ENCODE assay signal across 18 cellular contexts in the genomic region with DNA sequence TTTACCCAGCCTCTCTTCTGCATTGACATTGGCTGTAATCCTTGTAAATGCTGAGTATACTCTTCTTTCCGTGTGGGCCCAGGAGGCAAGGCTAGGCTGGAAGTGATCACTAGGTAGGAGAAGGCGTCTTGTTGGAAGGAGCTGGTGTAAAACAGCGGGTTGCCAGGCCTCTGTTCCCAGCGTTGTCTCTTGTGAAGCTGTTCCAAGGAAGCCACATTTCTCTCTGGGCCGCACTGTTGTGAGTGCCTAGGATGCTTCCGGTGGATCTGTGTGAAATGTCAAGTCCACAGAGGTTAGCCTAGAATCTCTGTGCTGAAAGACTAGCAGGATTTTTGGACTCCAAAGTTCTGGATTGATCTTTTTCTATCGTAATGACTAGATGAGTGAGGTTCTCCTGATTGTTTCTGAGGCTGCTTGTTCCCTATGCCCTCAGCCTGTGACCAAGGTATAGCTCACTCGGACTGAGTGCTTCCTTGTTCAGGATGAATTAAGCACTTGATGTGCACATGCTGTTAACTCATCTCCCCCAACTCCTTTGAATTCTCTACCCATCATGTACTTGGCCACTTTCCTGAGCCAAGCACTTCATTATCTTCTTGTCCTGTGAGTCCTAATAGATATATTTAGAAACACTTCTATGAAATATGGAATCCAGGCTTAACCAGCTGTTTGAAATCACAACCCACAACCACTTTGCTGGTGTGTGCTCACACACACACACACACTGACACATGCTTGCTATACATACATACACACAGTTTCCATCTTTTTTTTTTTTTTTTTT.
DNase-seq lines count a peak whose midpoint lies in the region; ATAC-seq and TF ChIP-seq lines count a peak whose summit lies in the region.
"Had no signal": no experiment of that assay in that cellular context is flagged by ENCODE, and none has a peak within 500 bp of the region (broad histone marks: within the 10 kb centered on the region; RNA-seq: fewer than 3 reads in every experiment).

No MANE protein-coding gene starts in this region.

- peak overlapping the region; percentile 46 for H3K27ac Mint-ChIP-seq in WTC11
- H3K27ac Mint-ChIP-seq: activated CD4-positive, alpha-beta memory T cell treated with anti-CD3 and anti-CD28 coated beads for 36 hours; activated naive CD8-positive, alpha-beta T cell treated with anti-CD3 and anti-CD28 coated beads, Interleukin-2, amount 50 U/mL, for 24 hours; activated T-cell treated with anti-CD3 and anti-CD28 coated beads, Interleukin-2, amount 50 U/mL, for 72 hours; B cell; stimulated activated effector memory CD8-positive, alpha-beta T cell treated with anti-CD3 and anti-CD28 coated beads, Interleukin-12 subunit alpha, Interleukin-12 subunit beta, amount 100 ng/mL, for 72 hours had no signal

- H3K4me3 Mint-ChIP-seq in WTC11, result no peak overlapping the region
- H3K4me3 Mint-ChIP-seq: activated CD4-positive, alpha-beta memory T cell treated with anti-CD3 and anti-CD28 coated beads for 36 hours; activated naive CD8-positive, alpha-beta T cell treated with anti-CD3 and anti-CD28 coated beads, Interleukin-2, amount 50 U/mL, for 24 hours; activated T-cell treated with anti-CD3 and anti-CD28 coated beads, Interleukin-2, amount 50 U/mL, for 72 hours; B cell; stimulated activated effector memory CD8-positive, alpha-beta T cell treated with anti-CD3 and anti-CD28 coated beads, Interleukin-12 subunit alpha, Interleukin-12 subunit beta, amount 100 ng/mL, for 72 hours had no signal

- peak overlapping the region in 2 of 3 donors; percentile 51 to 63 for H3K9ac ChIP-seq in skeletal muscle tissue (ENCODE audit: low read depth in 1 of 3, low read length in 3 of 3)

- H3K36me3 Mint-ChIP-seq in WTC11, result peaks cover 6% of the 10 kb centered on the region; the same call in 1 of the 2 replicates
- H3K36me3 Mint-ChIP-seq: activated CD4-positive, alpha-beta memory T cell treated with anti-CD3 and anti-CD28 coated beads for 36 hours; stimulated activated effector memory CD8-positive, alpha-beta T cell treated with anti-CD3 and anti-CD28 coated beads, Interleukin-12 subunit alpha, Interleukin-12 subunit beta, amount 100 ng/mL, for 72 hours had no signal

- no peaks in the 10 kb centered on the region for H3K9me3 Mint-ChIP-seq in WTC11
- H3K9me3 Mint-ChIP-seq: activated CD4-positive, alpha-beta memory T cell treated with anti-CD3 and anti-CD28 coated beads for 36 hours; activated naive CD8-positive, alpha-beta T cell treated with anti-CD3 and anti-CD28 coated beads, Interleukin-2, amount 50 U/mL, for 24 hours; stimulated activated effector memory CD8-positive, alpha-beta T cell treated with anti-CD3 and anti-CD28 coated beads, Interleukin-12 subunit alpha, Interleukin-12 subunit beta, amount 100 ng/mL, for 72 hours had no signal

- POLR2A ChIA-PET in WTC11 (lab: Charles Lee), result interaction anchor here (0.6 kb wide), 1 partner anchor 31 kb away, joined by 3 read pairs; no protein-coding TSS in a partner anchor

- CTCF ChIA-PET in WTC11 (lab: Charles Lee), result interaction anchor here (0.5 to 3.4 kb wide), 5 partner anchors 12 to 459 kb away, joined by 3 to 18 read pairs (median 3); no protein-coding TSS in a partner anchor

- H3K9me3 ChIP-seq in skeletal muscle tissue (ENCODE audit: control insufficient read depth in 3 of 3, low read length in 3 of 3), result no peaks in the 10 kb centered on the region
- H3K9me3 ChIP-seq: neutrophil had no signal

- peak overlapping the region; percentile 87 for H3K27ac ChIP-seq in skeletal muscle tissue (ENCODE audit: low read depth, low read length)
- H3K27ac ChIP-seq: HL-60, neutrophil, skin epidermis had no signal

- no peak for ATAC-seq in WTC11
- ATAC-seq in left lobe of liver, result peak; percentile 47
- ATAC-seq in GM21447 (IDR thresholded peaks at IDR 0.05; ENCODE audit: unreplicated experiment), result no peak
- no peak for ATAC-seq in GM21825 (IDR thresholded peaks at IDR 0.05; ENCODE audit: unreplicated experiment)
- ATAC-seq: activated naive CD8-positive, alpha-beta T cell treated with anti-CD3 and anti-CD28 coated beads, Interleukin-2, amount 50 U/mL, for 24 hours; activated T-cell treated with anti-CD3 and anti-CD28 coated beads, Interleukin-2, amount 50 U/mL, for 72 hours; stimulated activated effector memory CD8-positive, alpha-beta T cell treated with anti-CD3 and anti-CD28 coated beads, Interleukin-12 subunit alpha, Interleukin-12 subunit beta, amount 100 ng/mL, for 72 hours had no signal

- H3K4me1 ChIP-seq in skeletal muscle tissue (ENCODE audit: control insufficient read depth in 3 of 3, insufficient read depth in 3 of 3, low read length in 3 of 3), result peaks cover 31 to 42% (median 38%) of the 10 kb centered on the region in 3 donors

- H3K4me3 ChIP-seq in skeletal muscle tissue (ENCODE audit: low read length in 3 of 3), result peak overlapping the region; percentile 3 to 36 (median 6)
- H3K4me3 ChIP-seq: skin epidermis had no signal

- TF ChIP-seq CTCF in WTC11 (IDR thresholded peaks at IDR 0.05), result no peak

- H3K36me3 ChIP-seq in skeletal muscle tissue (ENCODE audit: control insufficient read depth in 3 of 3, insufficient read depth in 3 of 3, low read length in 3 of 3), result peaks cover 0 to 3% (median 0%) of the 10 kb centered on the region in 3 donors
- H3K36me3 ChIP-seq: neutrophil had no signal

- no peaks in the 10 kb centered on the region for H3K27me3 Mint-ChIP-seq in WTC11 (ENCODE audit: low read depth)
- H3K27me3 Mint-ChIP-seq: activated CD4-positive, alpha-beta memory T cell treated with anti-CD3 and anti-CD28 coated beads for 36 hours had no signal

- no peaks in the 10 kb centered on the region for H3K27me3 ChIP-seq in skeletal muscle tissue (ENCODE audit: control insufficient read depth in 3 of 3, insufficient read depth in 3 of 3, low read length in 3 of 3)
- H3K27me3 ChIP-seq: neutrophil had no signal

- H3K4me1 Mint-ChIP-seq in WTC11, result peaks cover 51% of the 10 kb centered on the region
- H3K4me1 Mint-ChIP-seq: activated naive CD8-positive, alpha-beta T cell treated with anti-CD3 and anti-CD28 coated beads, Interleukin-2, amount 50 U/mL, for 24 hours; B cell; stimulated activated effector memory CD8-positive, alpha-beta T cell treated with anti-CD3 and anti-CD28 coated beads, Interleukin-12 subunit alpha, Interleukin-12 subunit beta, amount 100 ng/mL, for 72 hours had no signal

- DNase-seq in DMS79 treated with DMSO at 0.1 percent for 48 hours (lab: John Stamatoyannopoulos, UW) (peak; percentile 32), WTC11 (ENCODE audit: low spot score) (no peak), left lobe of liver (ENCODE audit: low spot score) (no peak), NCI-H524 treated with DMSO at 0.1 percent for 48 hours (lab: John Stamatoyannopoulos, UW) (no peak), Ammon's horn (ENCODE audit: low spot score) (no peak)
- DNase-seq: activated CD4-positive, alpha-beta memory T cell treated with anti-CD3 and anti-CD28 coated beads for 36 hours; activated naive CD8-positive, alpha-beta T cell treated with anti-CD3 and anti-CD28 coated beads, Interleukin-2, amount 50 U/mL, for 24 hours; activated T-cell treated with anti-CD3 and anti-CD28 coated beads, Interleukin-2, amount 50 U/mL, for 72 hours; KG1; NCI-H524 had no signal

TF ChIP-seq in WTC11, 78 proteins besides CTCF, POLR2A, EP300 and RAD21:
- TF ChIP-seq, protein P1, sequence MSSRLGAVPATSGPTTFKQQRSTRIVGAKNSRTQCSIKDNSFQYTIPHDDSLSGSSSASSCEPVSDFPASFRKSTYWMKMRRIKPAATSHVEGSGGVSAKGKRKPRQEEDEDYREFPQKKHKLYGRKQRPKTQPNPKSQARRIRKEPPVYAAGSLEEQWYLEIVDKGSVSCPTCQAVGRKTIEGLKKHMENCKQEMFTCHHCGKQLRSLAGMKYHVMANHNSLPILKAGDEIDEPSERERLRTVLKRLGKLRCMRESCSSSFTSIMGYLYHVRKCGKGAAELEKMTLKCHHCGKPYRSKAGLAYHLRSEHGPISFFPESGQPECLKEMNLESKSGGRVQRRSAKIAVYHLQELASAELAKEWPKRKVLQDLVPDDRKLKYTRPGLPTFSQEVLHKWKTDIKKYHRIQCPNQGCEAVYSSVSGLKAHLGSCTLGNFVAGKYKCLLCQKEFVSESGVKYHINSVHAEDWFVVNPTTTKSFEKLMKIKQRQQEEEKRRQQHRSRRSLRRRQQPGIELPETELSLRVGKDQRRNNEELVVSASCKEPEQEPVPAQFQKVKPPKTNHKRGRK (CRISPR knock-in tag; IDR thresholded peaks at IDR 0.05; ENCODE audit: borderline replicate concordance), result no peak
- TF ChIP-seq RELA (CRISPR knock-in tag; IDR thresholded peaks at IDR 0.05; ENCODE audit: borderline replicate concordance) (no peak), RORB (CRISPR knock-in tag; IDR thresholded peaks at IDR 0.05) (no peak), SOX15 (CRISPR knock-in tag; IDR thresholded peaks at IDR 0.05) (no peak), ZNF138 (CRISPR knock-in tag; conservative IDR thresholded peaks at IDR 0.05) (no peak)
